Comparison of ENCODE assay signal across 1 cellular context in genomic region chrX:128975716-128976115, GRCh38.
TF ChIP-seq lines count a peak whose summit lies in the region.

No MANE protein-coding gene starts in this region.

TF ChIP-seq in H1, 55 proteins besides CTCF, POLR2A, EP300 and RAD21 (continued from another document):
- TF ChIP-seq MAX (IDR thresholded peaks at IDR 0.05) (no peak), CBX5 (IDR thresholded peaks at IDR 0.05; ENCODE audit: low read depth, low read length) (no peak), ATF2 (IDR thresholded peaks at IDR 0.05; ENCODE audit: low read length) (no peak), TEAD4 (IDR thresholded peaks at IDR 0.05; ENCODE audit: low read depth, low read length) (no peak), GABPA (IDR thresholded peaks at IDR 0.05; ENCODE audit: borderline replicate concordance, insufficient read depth, low read length) (no peak), CHD1 (IDR thresholded peaks at IDR 0.05; ENCODE audit: low read depth, low read length) (no peak), CBX8 (IDR thresholded peaks at IDR 0.05; ENCODE audit: borderline replicate concordance, low read depth, low read length) (no peak)
